ENCODE assay signal across 14 cellular contexts in the genomic region with DNA sequence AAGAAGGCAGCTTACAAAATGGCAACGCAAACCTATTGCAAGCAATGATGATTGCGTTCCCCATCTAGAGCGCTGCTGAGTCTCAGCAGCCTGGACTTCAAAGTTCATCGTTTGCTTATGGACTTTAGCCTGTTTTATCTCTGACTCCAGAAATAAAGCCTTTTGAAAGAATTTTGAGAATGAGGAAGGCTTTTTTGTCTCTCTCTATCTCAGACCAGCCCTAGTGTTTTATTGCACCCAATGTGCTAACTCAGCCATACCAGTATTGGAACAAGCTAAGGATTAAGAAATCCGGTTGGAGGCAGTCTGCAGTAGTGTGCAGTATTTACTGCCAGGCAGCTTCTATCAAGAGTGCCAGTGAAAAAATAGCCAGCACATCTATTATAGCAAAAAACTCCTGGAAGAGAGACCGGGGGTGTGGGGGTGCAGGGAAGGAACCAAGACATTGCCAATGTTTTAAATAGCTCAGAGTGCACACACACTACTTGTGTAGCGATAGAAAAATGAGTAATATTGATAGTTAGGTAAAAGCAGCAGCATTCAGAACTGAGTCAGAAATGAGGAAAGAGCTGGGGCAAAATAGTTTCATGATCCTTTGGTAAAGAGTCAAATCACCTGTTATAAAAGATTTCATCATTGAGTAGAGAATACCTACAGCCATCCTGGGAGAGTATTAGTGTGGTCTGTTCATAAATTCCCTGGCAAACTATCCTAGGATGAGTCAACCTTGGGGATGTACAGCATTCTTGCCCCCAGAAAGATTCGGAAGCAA.
DNase-seq lines count a peak whose midpoint lies in the region; ATAC-seq and TF ChIP-seq lines count a peak whose summit lies in the region.
"Had no signal": no experiment of that assay in that cellular context is flagged by ENCODE, and none has a peak within 500 bp of the region (broad histone marks: within the 10 kb centered on the region; RNA-seq: fewer than 3 reads in every experiment).

No MANE protein-coding gene starts in this region.

- no peak for TF ChIP-seq POLR2A in transverse colon (IDR thresholded peaks at IDR 0.05)

- no peak overlapping the region for H3K4me3 Mint-ChIP-seq in activated naive CD8-positive, alpha-beta T cell treated with anti-CD3 and anti-CD28 coated beads, Interleukin-2, amount 50 U/mL, for 24 hours
- no peak overlapping the region for H3K4me3 Mint-ChIP-seq in activated naive CD8-positive, alpha-beta T cell treated with anti-CD3 and anti-CD28 coated beads for 36 hours
- H3K4me3 Mint-ChIP-seq: neural crest cell had no signal

- H3K27me3 Mint-ChIP-seq in activated naive CD8-positive, alpha-beta T cell treated with anti-CD3 and anti-CD28 coated beads, Interleukin-2, amount 50 U/mL, for 24 hours: peaks cover 8% of the 10 kb centered on the region
- peaks cover 12% of the 10 kb centered on the region for H3K27me3 Mint-ChIP-seq in activated naive CD8-positive, alpha-beta T cell treated with anti-CD3 and anti-CD28 coated beads for 36 hours

- H3K4me1 ChIP-seq in heart right ventricle: peaks cover 0 to 12% (median 0%) of the 10 kb centered on the region in 9 donors
- peaks cover 0 to 12% (median 7%) of the 10 kb centered on the region in 4 donors for H3K4me1 ChIP-seq in transverse colon
- H3K4me1 ChIP-seq: adrenal gland had no signal

- WGBS in heart right ventricle, 2 donors: 70 to 73% methylated on average over 8 of the region's 8 CpGs
- WGBS in transverse colon (ENCODE audit: low coverage in 1 of 2), 2 donors: 35 to 50% methylated on average over 6 to 8 of the region's 8 CpGs

- H3K27ac ChIP-seq in heart right ventricle (no peak overlapping the region), transverse colon (peak overlapping the region in 3 of 4 donors; percentile 15 to 37 (median 25)), brain microvascular endothelial cell (no peak overlapping the region)
- H3K27ac ChIP-seq: adrenal gland, PC-9 had no signal

- peaks cover 9% of the 10 kb centered on the region for H3K4me1 Mint-ChIP-seq in activated naive CD8-positive, alpha-beta T cell treated with anti-CD3 and anti-CD28 coated beads, Interleukin-2, amount 50 U/mL, for 24 hours
- no peaks in the 10 kb centered on the region for H3K4me1 Mint-ChIP-seq in activated naive CD8-positive, alpha-beta T cell treated with anti-CD3 and anti-CD28 coated beads for 36 hours

- H3K27me3 ChIP-seq in heart right ventricle (no peaks in the 10 kb centered on the region), transverse colon (no peaks in the 10 kb centered on the region), brain microvascular endothelial cell (replicated peaks) (no peaks in the 10 kb centered on the region)
- H3K27me3 ChIP-seq: adrenal gland had no signal

- peaks cover 7% of the 10 kb centered on the region for H3K9me3 Mint-ChIP-seq in activated naive CD8-positive, alpha-beta T cell treated with anti-CD3 and anti-CD28 coated beads, Interleukin-2, amount 50 U/mL, for 24 hours
- H3K9me3 Mint-ChIP-seq in activated naive CD8-positive, alpha-beta T cell treated with anti-CD3 and anti-CD28 coated beads for 36 hours: peaks cover 4% of the 10 kb centered on the region

- no peaks in the 10 kb centered on the region for H3K36me3 Mint-ChIP-seq in activated naive CD8-positive, alpha-beta T cell treated with anti-CD3 and anti-CD28 coated beads, Interleukin-2, amount 50 U/mL, for 24 hours (ENCODE audit: low read depth)
- no peaks in the 10 kb centered on the region for H3K36me3 Mint-ChIP-seq in activated naive CD8-positive, alpha-beta T cell treated with anti-CD3 and anti-CD28 coated beads for 36 hours

- peak; percentile 51 for ATAC-seq in activated naive CD8-positive, alpha-beta T cell treated with anti-CD3 and anti-CD28 coated beads, Interleukin-2, amount 50 U/mL, for 24 hours
- ATAC-seq in HG03565 (IDR thresholded peaks at IDR 0.05; ENCODE audit: unreplicated experiment): peak; percentile 37
- peak in 7 of 8 donors; percentile 56 to 90 (median 74) for ATAC-seq in heart right ventricle
- no peak for ATAC-seq in HG03196 (IDR thresholded peaks at IDR 0.05; ENCODE audit: unreplicated experiment)

- intact Hi-C loops in heart right ventricle (cut with DNase I): no loop called here
- intact Hi-C loops in transverse colon (cut with DNase I; ENCODE audit: low total_unique reads): no loop called here

- H3K27ac Mint-ChIP-seq in activated naive CD8-positive, alpha-beta T cell treated with anti-CD3 and anti-CD28 coated beads, Interleukin-2, amount 50 U/mL, for 24 hours: no peak overlapping the region
- no peak overlapping the region for H3K27ac Mint-ChIP-seq in activated naive CD8-positive, alpha-beta T cell treated with anti-CD3 and anti-CD28 coated beads for 36 hours

- H3K4me3 ChIP-seq in heart right ventricle: no peak overlapping the region
- H3K4me3 ChIP-seq in transverse colon: no peak overlapping the region
- H3K4me3 ChIP-seq in brain microvascular endothelial cell (ENCODE audit: low read depth, low read length): no peak overlapping the region
- H3K4me3 ChIP-seq: adrenal gland, PC-9 had no signal

- H3K36me3 ChIP-seq in heart right ventricle: no peaks in the 10 kb centered on the region
- no peaks in the 10 kb centered on the region for H3K36me3 ChIP-seq in transverse colon
- H3K36me3 ChIP-seq in brain microvascular endothelial cell (replicated peaks): no peaks in the 10 kb centered on the region
- H3K36me3 ChIP-seq: adrenal gland had no signal

- TF ChIP-seq CTCF in heart right ventricle (IDR thresholded peaks at IDR 0.05) (no peak), transverse colon (IDR thresholded peaks at IDR 0.05) (no peak), brain microvascular endothelial cell (IDR thresholded peaks at IDR 0.05; ENCODE audit: low read depth, low read length, missing control alignments) (no peak)

- H3K9me3 ChIP-seq in heart right ventricle (no peaks in the 10 kb centered on the region), transverse colon (no peaks in the 10 kb centered on the region)
- H3K9me3 ChIP-seq: adrenal gland had no signal

- TF ChIP-seq EP300 in transverse colon (IDR thresholded peaks at IDR 0.05; ENCODE audit: low read depth): no peak

- in situ Hi-C loops in transverse colon (cut with MboI; ENCODE audit: low pct_ligation_motif_present in 1 of 4, low pct_unique_long_range_greater_than_20kb in 1 of 4, low sequenced_read_pairs in 3 of 4): no loop called here
- in situ Hi-C loops in brain microvascular endothelial cell (cut with HindIII; ENCODE audit: low pct_ligation_motif_present, low sequenced_read_pairs): no loop called here

- no peak for DNase-seq in activated naive CD8-positive, alpha-beta T cell treated with anti-CD3 and anti-CD28 coated beads, Interleukin-2, amount 50 U/mL, for 24 hours
- DNase-seq in activated naive CD8-positive, alpha-beta T cell treated with anti-CD3 and anti-CD28 coated beads for 36 hours: no peak
- DNase-seq in heart right ventricle (no peak), transverse colon (peak; percentile 31), brain microvascular endothelial cell (no peak)
- no peak for DNase-seq in activated CD4-positive, alpha-beta T cell treated with anti-CD3 and anti-CD28 coated beads, Interleukin-2, amount 50 U/mL, for 1 hour
- DNase-seq: activated CD4-positive, CD25-positive, alpha-beta regulatory T cell treated with anti-CD3 and anti-CD28 coated beads, Interleukin-2, amount 50 U/mL, for 72 hours; adrenal gland; glutamatergic neuron; NCI-H1417 had no signal

Comparison
In these comparisons a context has a peak if more than half of its experiments do, and no peak if none do; other contexts are left out.
1. H3K27ac ChIP-seq: peak in transverse colon (3 of 4); none in heart right ventricle (0 of 10) and brain microvascular endothelial cell (single experiment).